In the genomic region with DNA sequence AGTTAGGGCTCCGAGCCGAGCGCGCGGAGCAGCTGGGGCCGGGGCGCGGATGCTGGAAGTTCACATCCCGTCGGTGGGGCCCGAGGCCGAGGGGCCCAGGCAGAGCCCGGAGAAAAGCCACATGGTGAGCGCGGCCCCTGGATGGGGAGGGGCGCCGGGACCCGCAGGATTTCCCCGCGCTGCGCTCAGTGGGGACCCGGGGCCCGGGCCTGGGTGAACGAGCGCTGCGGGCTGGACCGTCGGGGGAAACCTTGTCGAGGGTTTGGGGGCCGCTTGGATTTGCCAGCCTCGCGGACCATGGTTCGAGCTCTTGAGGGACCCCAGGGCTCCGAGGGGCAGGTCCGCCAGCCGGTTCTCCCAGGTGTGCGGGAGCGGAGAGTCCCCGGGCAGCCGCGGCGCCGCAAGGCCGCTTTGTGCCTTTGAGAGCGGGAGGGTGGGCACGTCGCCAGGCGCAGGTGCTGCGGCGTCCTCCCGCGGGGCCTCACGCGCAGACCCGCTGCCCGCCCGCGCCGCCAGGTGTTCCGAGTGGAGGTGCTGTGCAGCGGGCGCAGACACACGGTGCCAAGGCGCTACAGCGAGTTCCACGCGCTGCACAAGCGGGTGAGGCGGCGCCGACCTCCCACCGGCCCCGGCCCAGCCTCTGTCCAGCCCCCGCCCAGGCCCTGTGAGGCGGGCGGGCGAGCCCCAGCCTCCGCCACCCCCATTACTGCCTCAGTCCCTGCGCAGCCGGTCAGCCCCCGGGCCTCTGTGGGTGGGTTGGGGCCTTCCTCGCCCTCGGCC, we compare ENCODE assay signal across 7 cellular contexts. TPM values are rescaled to one million over a fixed set of nuclear protein-coding genes. Genes with fewer than 3 reads are reported as not detected.
DNase-seq lines count a peak whose midpoint lies in the region; ATAC-seq and TF ChIP-seq lines count a peak whose summit lies in the region.

TSS of gene SNX22 (plus strand) at position 5 of the 780 bp plus-strand sequence. CDS start at position 50, 45 bp downstream.

- H3F3A ChIP-seq in GM23248 (ENCODE audit: insufficient read depth) = peaks cover 41% of the 10 kb centered on the region

- H3K4me2 ChIP-seq in GM23248 (ENCODE audit: unreplicated experiment) = peak within 1 kb of the TSS; percentile 80

- H3K27me3 ChIP-seq in GM23248 (replicated peaks; ENCODE audit: insufficient read depth) = peaks cover 10% of the 10 kb centered on the region; the same call in 1 of the 2 replicates
- no peaks in the 10 kb centered on the region for H3K27me3 ChIP-seq in Panc1 (ENCODE audit: control insufficient read depth, insufficient read depth, low read length)
- H3K27me3 ChIP-seq in colonic mucosa = peaks cover 14% of the 10 kb centered on the region

- peak within 1 kb of the TSS; percentile 69 for H2AFZ ChIP-seq in GM23248

- no peaks in the 10 kb centered on the region for H3K9me3 ChIP-seq in GM23248 (ENCODE audit: low read depth)
- H3K9me3 ChIP-seq in Panc1 (ENCODE audit: control insufficient read depth, insufficient read depth, low read depth, low read length) = no peaks in the 10 kb centered on the region
- H3K9me3 ChIP-seq in colonic mucosa = no peaks in the 10 kb centered on the region
- no peaks in the 10 kb centered on the region for H3K9me3 ChIP-seq in mucosa of descending colon

- H3K27ac ChIP-seq in GM23248 = no peak within 1 kb of the TSS
- H3K27ac ChIP-seq in Panc1 (ENCODE audit: low read length) = peak within 1 kb of the TSS; percentile 26; the same call in 1 of the 2 replicates
- H3K27ac ChIP-seq in colonic mucosa = no peak within 1 kb of the TSS

- H3K4me1 ChIP-seq in GM23248 (ENCODE audit: insufficient read depth) (no peaks in the 10 kb centered on the region), Panc1 (ENCODE audit: control insufficient read depth, insufficient read depth, low read length) (peaks cover 9% of the 10 kb centered on the region), colonic mucosa (peaks cover 12% of the 10 kb centered on the region), mucosa of descending colon (ENCODE audit: low read depth) (peaks cover 24% of the 10 kb centered on the region)

- no peaks in the 10 kb centered on the region for H4K20me1 ChIP-seq in GM23248 (ENCODE audit: insufficient read depth)

- H3K36me3 ChIP-seq in GM23248 (ENCODE audit: low read depth) (peaks cover 15% of the 10 kb centered on the region; the same call in 1 of the 2 replicates), Panc1 (ENCODE audit: control insufficient read depth, insufficient read depth, low read length) (no peaks in the 10 kb centered on the region; the same call in 1 of the 2 replicates), colonic mucosa (peaks cover 4% of the 10 kb centered on the region), mucosa of descending colon (ENCODE audit: low read depth) (peaks cover 7% of the 10 kb centered on the region)

- no peak for TF ChIP-seq CTCF in GM10248 (IDR thresholded peaks at IDR 0.05; ENCODE audit: control extremely low read depth, extremely low read depth, low read depth, missing control alignments)
- no peak for TF ChIP-seq CTCF in Panc1 (IDR thresholded peaks at IDR 0.05)
- no peak for TF ChIP-seq CTCF in colonic mucosa (IDR thresholded peaks at IDR 0.05)
- no peak for TF ChIP-seq CTCF in mucosa of descending colon (IDR thresholded peaks at IDR 0.05)

- intact Hi-C loops in Panc1 (cut with micrococcal nuclease; ENCODE audit: unreplicated experiment) (no loop called here), colonic mucosa (cut with DNase I) (loop anchor here (5.0 kb wide), 1 partner anchor 55 kb away; the partner anchor contains the start of gene SNX1), mucosa of descending colon (cut with DNase I, micrococcal nuclease) (no loop called here)

- no peaks in the 10 kb centered on the region for H3K79me2 ChIP-seq in GM23248 (ENCODE audit: insufficient read depth)

- no peaks in the 10 kb centered on the region for H3K9me2 ChIP-seq in GM23248 (ENCODE audit: insufficient read depth)

- peak; percentile 3; the same call in 1 of the 2 replicates for ATAC-seq in Panc1
- peak; percentile 23 for ATAC-seq in mucosa of descending colon
- ATAC-seq in HG02885 (IDR thresholded peaks at IDR 0.05; ENCODE audit: poor library complexity, unreplicated experiment) = no peak

- in situ Hi-C loops in GM23248 (cut with MboI) = no loop called here
- in situ Hi-C loops in Panc1 (cut with HindIII; ENCODE audit: low pct_unique_long_range_greater_than_20kb, low sequenced_read_pairs) = no loop called here

- CTCF ChIA-PET in GM10248 (lab: Yijun Ruan, JAX) (interaction anchor here (0.8 to 5.4 kb wide), 7 partner anchors 7 to 130 kb away, joined by 3 to 59 read pairs (median 20); partner anchors contain the start of genes CIAO2A, PPIB and SNX1), Panc1 (lab: Charles Lee) (interaction anchor here (1.3 kb wide), 1 partner anchor 58 kb away, joined by 10 read pairs; the partner anchor contains the start of gene CIAO2A)

- no TSS peak for BruUV-seq in Panc1 (replicated peaks; lab: Mats Ljungman, UMichigan)

- H3K4me3 ChIP-seq in GM23248 = peak within 1 kb of the TSS; percentile 63
- H3K4me3 ChIP-seq in Panc1 (ENCODE audit: low read depth in 2 of 2, low read length in 2 of 2) = peak within 1 kb of the TSS; percentile 53 to 68
- H3K4me3 ChIP-seq in colonic mucosa = peak within 1 kb of the TSS; percentile 55
- H3K4me3 ChIP-seq in mucosa of descending colon = no peak within 1 kb of the TSS

- POLR2A ChIA-PET in GM10248 (lab: Yijun Ruan, JAX) (interaction anchor here (0.5 kb wide), 1 partner anchor 107 kb away, joined by 3 read pairs; no protein-coding TSS in a partner anchor), Panc1 (lab: Charles Lee) (no interaction called here)

- 2 to 3% methylated on average over 44 to 56 of the region's 83 CpGs for WGBS in GM23248 (ENCODE audit: low coverage in 1 of 2, low lambda C conversion rate in 2 of 2, missing lambda C conversion rate in 2 of 2), 2 experiments

- DNase-seq in GM10248 (ENCODE audit: extremely low spot score) (peak; percentile 40), GM23248 (no peak), Panc1 (ENCODE audit: low read depth, low spot score) (no peak), colonic mucosa (no peak), mucosa of descending colon (peak in 2 of 3 donors; percentile 32 to 61), CD1c-positive myeloid dendritic cell (ENCODE audit: extremely low spot score) (no peak)

- H3K9ac ChIP-seq in GM23248 (no peak within 1 kb of the TSS), colonic mucosa (ENCODE audit: low read depth in 2 of 2, low read length in 2 of 2) (peak within 1 kb of the TSS in 1 of 2 donors; percentile 51)

RNA-seq across cellular contexts. Expression of gene SNX22, which starts in this region (rescaled TPM):
- total RNA-seq in GM23248 (2014; rRNA removed; shearing (Covaris generic)) = not detected in 2 replicates
- 0.66 and 0.94 TPM in 2 replicates for polyA plus RNA-seq in GM23248 (2016; fragmentation: Nextera tagmentation; extraction: Ambion mirVana)
- total RNA-seq in Panc1 (2021; ENCODE audit: unreplicated experiment) (2.3 TPM), colonic mucosa (under 1 TPM; 0.15 to 0.29 TPM), mucosa of descending colon (under 1 TPM; 0.29 to 0.35 (median 0.29) TPM)
- polyA plus RNA-seq in Panc1 (2012; ENCODE audit: insufficient read length) = 2.8 TPM

Comparison
In these comparisons a context has a peak if more than half of its experiments do, and no peak if none do; other contexts are left out.
1. Peak in DNase-seq and ATAC-seq in mucosa of descending colon; RNA of the gene not detected or under 1 TPM.